In genomic region chr10:11154333-11154732, GRCh38 we compare ENCODE assay signal across 14 cellular contexts.
DNase-seq lines count a peak whose midpoint lies in the region; ATAC-seq, FAIRE-seq and TF ChIP-seq lines count a peak whose summit lies in the region.
"Had no signal": no experiment of that assay in that cellular context is flagged by ENCODE, and none has a peak within 500 bp of the region (broad histone marks: within the 10 kb centered on the region; RNA-seq: fewer than 3 reads in every experiment).

No MANE protein-coding gene starts in this region.

- H3K18ac ChIP-seq in mesendoderm (ENCODE audit: low read length): no peak overlapping the region

- H3K79me1 ChIP-seq in mesendoderm (ENCODE audit: low read length): no peaks in the 10 kb centered on the region

- no peak overlapping the region for H3K23ac ChIP-seq in mesendoderm (ENCODE audit: low read length)

- peak; percentile 57 for ATAC-seq in GM18502 (IDR thresholded peaks at IDR 0.05; ENCODE audit: poor library complexity, unreplicated experiment)
- peak; percentile 46 for ATAC-seq in HG02763 (IDR thresholded peaks at IDR 0.05; ENCODE audit: unreplicated experiment)

- H3K9ac ChIP-seq in astrocyte (ENCODE audit: low read length) (no peak overlapping the region), mesendoderm (ENCODE audit: low read length) (no peak overlapping the region)

- H3K27me3 Mint-ChIP-seq in astrocyte (ENCODE audit: low read depth, unreplicated experiment): no peaks in the 10 kb centered on the region

- H3K36me3 ChIP-seq in astrocyte (ENCODE audit: insufficient read depth, low read length): no peaks in the 10 kb centered on the region
- no peaks in the 10 kb centered on the region for H3K36me3 ChIP-seq in right atrium auricular region
- H3K36me3 ChIP-seq in mesendoderm (ENCODE audit: control insufficient read depth, insufficient read depth, low read length): no peaks in the 10 kb centered on the region

- no peak for FAIRE-seq in astrocyte (lab: Jason Lieb, UNC)
- FAIRE-seq: keratinocyte had no signal

- no peaks in the 10 kb centered on the region for H3K9me3 Mint-ChIP-seq in astrocyte (ENCODE audit: unreplicated experiment)

- H2AK5ac ChIP-seq in mesendoderm (ENCODE audit: low read length): no peak overlapping the region

- H4K8ac ChIP-seq in mesendoderm (ENCODE audit: low read depth, low read length): no peak overlapping the region

- no peak overlapping the region for H2BK5ac ChIP-seq in mesendoderm (ENCODE audit: low read length)

- no peaks in the 10 kb centered on the region for H3K79me2 ChIP-seq in astrocyte (ENCODE audit: insufficient read depth, low read length)
- no peaks in the 10 kb centered on the region for H3K79me2 ChIP-seq in mesendoderm (ENCODE audit: control insufficient read depth, insufficient read depth, low read length)

- H3K27ac Mint-ChIP-seq in astrocyte (ENCODE audit: unreplicated experiment): peak overlapping the region; percentile 64

- H2BK120ac ChIP-seq in mesendoderm (ENCODE audit: low read depth, low read length): no peak overlapping the region

- peak; percentile 7 for DNase-seq in AG08395 (ENCODE audit: low spot score)
- DNase-seq in astrocyte (ENCODE audit: low read depth): no peak
- DNase-seq in dorsolateral prefrontal cortex: no peak
- no peak for DNase-seq in right atrium auricular region (ENCODE audit: low spot score)
- no peak for DNase-seq in NCI-H2196 treated with DMSO at 0.1 percent for 48 hours (lab: John Stamatoyannopoulos, UW; ENCODE audit: unreplicated experiment)
- no peak for DNase-seq in mesendoderm
- DNase-seq: activated CD4-positive, CD25-positive, alpha-beta regulatory T cell treated with anti-CD3 and anti-CD28 coated beads, Interleukin-2, amount 50 U/mL, for 72 hours; activated effector memory CD4-positive, alpha-beta T cell treated with anti-CD3 and anti-CD28 coated beads, Interleukin-2, amount 50 U/mL, for 16 hours; MM.1S; NCI-H2171; stimulated activated CD4-positive, alpha-beta T cell treated with anti-CD3 and anti-CD28 coated beads, Interleukin-4, amount 100 ng/mL, for 4 hours had no signal

- H3K4me3 ChIP-seq in astrocyte (ENCODE audit: insufficient read depth, low read depth, low read length) (no peak overlapping the region), dorsolateral prefrontal cortex (no peak overlapping the region), right atrium auricular region (no peak overlapping the region), mesendoderm (ENCODE audit: low read length) (no peak overlapping the region)

- no peak overlapping the region for H2AFZ ChIP-seq in astrocyte (ENCODE audit: low read depth, low read length)

- H3K4me2 ChIP-seq in astrocyte (ENCODE audit: low read length) (peak overlapping the region; percentile 20), mesendoderm (ENCODE audit: low read length) (no peak overlapping the region)

- no CpG with 5 or more reads among the region's 4 CpGs for WGBS in mesendoderm (ENCODE audit: extremely low coverage, insufficient coverage, low lambda C conversion rate)

- no peak overlapping the region for H4K5ac ChIP-seq in mesendoderm (ENCODE audit: low read length)

- H3K27ac ChIP-seq in astrocyte (ENCODE audit: low read depth, low read length): no peak overlapping the region
- peak overlapping the region in 2 of 59 donors; percentile 8 to 64 for H3K27ac ChIP-seq in dorsolateral prefrontal cortex
- no peak overlapping the region for H3K27ac ChIP-seq in right atrium auricular region
- H3K27ac ChIP-seq in mesendoderm (ENCODE audit: low read depth, low read length): no peak overlapping the region

- H3K4ac ChIP-seq in mesendoderm (ENCODE audit: low read depth, low read length): no peak overlapping the region

- no peaks in the 10 kb centered on the region for H4K20me1 ChIP-seq in astrocyte (ENCODE audit: insufficient read depth, low read length)

- H3K36me3 Mint-ChIP-seq in astrocyte (ENCODE audit: low read depth, unreplicated experiment): no peaks in the 10 kb centered on the region

- H3K9me3 ChIP-seq in astrocyte (ENCODE audit: insufficient read depth, low read depth, low read length): no peaks in the 10 kb centered on the region
- no peaks in the 10 kb centered on the region for H3K9me3 ChIP-seq in right atrium auricular region

- H3K56ac ChIP-seq in mesendoderm (ENCODE audit: low read length): no peak overlapping the region

- peaks cover 3% of the 10 kb centered on the region for H3K27me3 ChIP-seq in astrocyte (ENCODE audit: insufficient read depth, low read length)
- H3K27me3 ChIP-seq in dorsolateral prefrontal cortex: peaks cover 0 to 92% (median 0%) of the 10 kb centered on the region in 45 donors
- no peaks in the 10 kb centered on the region for H3K27me3 ChIP-seq in right atrium auricular region
- H3K27me3 ChIP-seq in mesendoderm (ENCODE audit: insufficient read depth, low read length, poor library complexity): no peaks in the 10 kb centered on the region

- H3K4me3 Mint-ChIP-seq in astrocyte (ENCODE audit: unreplicated experiment): no peak overlapping the region

- no peak overlapping the region for H2BK15ac ChIP-seq in mesendoderm (replicated peaks; ENCODE audit: low read depth)

- H3K4me1 ChIP-seq in astrocyte (ENCODE audit: insufficient read depth, low read length): no peaks in the 10 kb centered on the region
- peaks cover 0 to 68% of the 10 kb centered on the region in 2 donors for H3K4me1 ChIP-seq in right atrium auricular region
- peaks cover 5% of the 10 kb centered on the region for H3K4me1 ChIP-seq in mesendoderm (ENCODE audit: control insufficient read depth, low read depth, low read length)

- no peak for TF ChIP-seq CTCF in astrocyte (IDR thresholded peaks at IDR 0.05; ENCODE audit: insufficient read depth, low read depth, low read length)
- no peak for TF ChIP-seq CTCF in dorsolateral prefrontal cortex (IDR thresholded peaks at IDR 0.05 in 54 of 56, conservative IDR thresholded peaks at IDR 0.05 in 2 of 56; ENCODE audit: low read depth in 1 of 56, partially characterized antibody in 56 of 56)
- TF ChIP-seq CTCF in right atrium auricular region (IDR thresholded peaks at IDR 0.05): no peak

- H3K4me1 Mint-ChIP-seq in astrocyte (ENCODE audit: low read depth, unreplicated experiment): peaks cover 32% of the 10 kb centered on the region

- intact Hi-C loops in dorsolateral prefrontal cortex (cut with DNase I): no loop called here
